Comparison of ENCODE assay signal across 9 cellular contexts in genomic region chr2:55364189-55365055, GRCh38. TPM values are rescaled to one million over a fixed set of nuclear protein-coding genes. Genes with fewer than 3 reads are reported as not detected.
A peak's percentile ranks its signal among the peaks of the same experiment; 100 is the strongest.
DNase-seq lines count a peak whose midpoint lies in the region; ATAC-seq and TF ChIP-seq lines count a peak whose summit lies in the region.
"Had no signal": no experiment of that assay in that cellular context is flagged by ENCODE, and none has a peak within 500 bp of the region (broad histone marks: within the 10 kb centered on the region; RNA-seq: fewer than 3 reads in every experiment).

No MANE protein-coding gene starts in this region.

- peak overlapping the region; percentile 64 for H3K4me2 ChIP-seq in mammary epithelial cell (ENCODE audit: insufficient read depth, low read depth, low read length)

- 39% methylated on average over 3 of the region's 3 CpGs for WGBS in mammary epithelial cell (ENCODE audit: low coverage, missing lambda C conversion rate)
- 66 to 78% methylated on average over 3 of the region's 3 CpGs for WGBS in transverse colon (ENCODE audit: low coverage in 1 of 2), 2 donors

- in situ Hi-C loops in mammary epithelial cell (cut with MboI; ENCODE audit: low sequenced_read_pairs in 2 of 2), result no loop called here
- in situ Hi-C loops in transverse colon (cut with MboI; ENCODE audit: low pct_ligation_motif_present in 1 of 4, low pct_unique_long_range_greater_than_20kb in 1 of 4, low sequenced_read_pairs in 3 of 4), result no loop called here

- BruUV-seq in mammary epithelial cell (replicated peaks; lab: Mats Ljungman, UMichigan), result no TSS peak

- H3K4me3 ChIP-seq in mammary epithelial cell (replicated peaks in 1 of 3; ENCODE audit: insufficient read depth in 1 of 3, low read depth in 2 of 3, low read length in 3 of 3) (peak overlapping the region in 1 of 3 experiments; percentile 12), kidney epithelial cell (ENCODE audit: low read depth, low read length) (no peak overlapping the region), transverse colon (no peak overlapping the region)

- TF ChIP-seq EP300 in transverse colon (IDR thresholded peaks at IDR 0.05; ENCODE audit: low read depth), result no peak

- DNase-seq in A172 (ENCODE audit: low spot score) (peak; percentile 97), M059J (ENCODE audit: low read depth) (peak; percentile 86), mammary epithelial cell (peak; percentile 92), kidney epithelial cell (ENCODE audit: low read depth) (peak; percentile 25), transverse colon (no peak), activated T-cell treated with anti-CD3 and anti-CD28 coated beads for 4 hours (no peak)
- DNase-seq in activated CD8-positive, alpha-beta memory T cell treated with anti-CD3 and anti-CD28 coated beads, Interleukin-2, amount 50 U/mL, for 4 hours, result no peak
- DNase-seq: CD4-positive, CD25-positive, alpha-beta regulatory T cell had no signal

- H3K27ac ChIP-seq in mammary epithelial cell (ENCODE audit: insufficient read depth, low read depth, low read length), result peak overlapping the region; percentile 3
- H3K27ac ChIP-seq in transverse colon, result peak overlapping the region in 1 of 4 donors; percentile 14

- no peaks in the 10 kb centered on the region for H3K79me2 ChIP-seq in mammary epithelial cell (ENCODE audit: insufficient read depth, low read length)

- CTCF ChIA-PET in mammary epithelial cell (lab: Charles Lee; ENCODE audit: low non-redundant PET), result no interaction called here

- H3K27me3 ChIP-seq in mammary epithelial cell (ENCODE audit: insufficient read depth, low read length), result no peaks in the 10 kb centered on the region
- H3K27me3 ChIP-seq in kidney epithelial cell (ENCODE audit: control insufficient read depth, insufficient read depth, low read length), result no peaks in the 10 kb centered on the region
- H3K27me3 ChIP-seq in transverse colon, result no peaks in the 10 kb centered on the region

- no peak for TF ChIP-seq CTCF in mammary epithelial cell (conservative IDR thresholded peaks at IDR 0.05 in 1 of 2, IDR thresholded peaks at IDR 0.05 in 1 of 2; ENCODE audit: extremely low read depth in 1 of 2, insufficient read depth in 1 of 2, low read depth in 1 of 2, low read length in 2 of 2)
- TF ChIP-seq CTCF in kidney epithelial cell (IDR thresholded peaks at IDR 0.05; ENCODE audit: insufficient read depth, low read length, poor library complexity, severe bottlenecking), result no peak
- no peak for TF ChIP-seq CTCF in transverse colon (IDR thresholded peaks at IDR 0.05)

- TF ChIP-seq POLR2A in transverse colon (IDR thresholded peaks at IDR 0.05), result no peak

- dilution Hi-C loops in mammary epithelial cell (cut with HindIII; ENCODE audit: low sequenced_read_pairs), result no loop called here

- H3K9me3 ChIP-seq in mammary epithelial cell (replicated peaks; ENCODE audit: insufficient read depth, low read length) (no peaks in the 10 kb centered on the region), transverse colon (no peaks in the 10 kb centered on the region)

- no peak for ATAC-seq in GM21360 (IDR thresholded peaks at IDR 0.05; ENCODE audit: unreplicated experiment)

- H3K4me1 ChIP-seq in mammary epithelial cell (ENCODE audit: insufficient read depth, low read length) (peaks cover 9% of the 10 kb centered on the region), transverse colon (peaks cover 0 to 10% (median 3%) of the 10 kb centered on the region in 4 donors)

- H3K9ac ChIP-seq in mammary epithelial cell (ENCODE audit: insufficient read depth, low read length), result no peak overlapping the region

- no peak overlapping the region for H2AFZ ChIP-seq in mammary epithelial cell (ENCODE audit: low read depth, low read length)

- intact Hi-C loops in mammary epithelial cell (cut with micrococcal nuclease), result no loop called here
- intact Hi-C loops in transverse colon (cut with DNase I; ENCODE audit: low total_unique reads), result no loop called here

- H3K36me3 ChIP-seq in mammary epithelial cell (ENCODE audit: insufficient read depth, low read length), result peaks cover 4% of the 10 kb centered on the region
- H3K36me3 ChIP-seq in kidney epithelial cell (ENCODE audit: control insufficient read depth, insufficient read depth, low read length), result no peaks in the 10 kb centered on the region
- H3K36me3 ChIP-seq in transverse colon, result no peaks in the 10 kb centered on the region

- H4K20me1 ChIP-seq in mammary epithelial cell (ENCODE audit: insufficient read depth, low read length), result no peaks in the 10 kb centered on the region

RNA-seq across cellular contexts. Expression of gene CCDC88A, which starts 55.2 kb away (rescaled TPM):
- total RNA-seq in A172 (2014; rRNA removed; shearing (Covaris generic)), result 53.8 and 67.9 TPM in 2 replicates
- total RNA-seq in M059J (2014; rRNA removed; shearing (Covaris generic)), result 31.0 and 33.9 TPM in 2 replicates
- 10 to 100 TPM; 43.7 to 62.1 TPM for total RNA-seq in mammary epithelial cell
- 23.3 TPM for polyA plus RNA-seq in mammary epithelial cell
- polyA minus RNA-seq in mammary epithelial cell, result 47.9 TPM
- total RNA-seq in kidney epithelial cell, result 18.8 and 25.2 TPM in 2 replicates
- 10 to 100 TPM in 3 of 4 donors, 1 to 10 TPM in 1; 8.6 to 33.7 (median 19.7) TPM for total RNA-seq in transverse colon

Comparison
In these comparisons a context has a peak if more than half of its experiments do, and no peak if none do; other contexts are left out.
1. DNase-seq: peak in A172 (single experiment), M059J (single experiment), mammary epithelial cell (single experiment) and kidney epithelial cell (single experiment); none in transverse colon (single experiment), activated T-cell treated with anti-CD3 and anti-CD28 coated beads for 4 hours (single experiment) and activated CD8-positive, alpha-beta memory T cell treated with anti-CD3 and anti-CD28 coated beads, Interleukin-2, amount 50 U/mL, for 4 hours (single experiment).